25 cellular contexts compared by ENCODE assay signal in genomic region chr3:77449459-77449858, GRCh38.
"Had no signal": no experiment of that assay in that cellular context is flagged by ENCODE, and none has a peak within 500 bp of the region (broad histone marks: within the 10 kb centered on the region; RNA-seq: fewer than 3 reads in every experiment).

No MANE protein-coding gene starts in this region.

- H3K9me3 Mint-ChIP-seq: dendritic cell treated with granulocyte-macrophage colony-stimulating factor and Interleukin-4, amounts not matched to agents 40 ng/mL and 50 ng/mL, for 4 days; stimulated activated naive B cell treated with anti-CD40 and anti-IgM and Interleukin-4, amounts not matched to agents 10 μg/mL and 1 μg/mL and 100 μg/mL, for 72 hours had no signal

- H3K4me1 ChIP-seq: esophagus muscularis mucosa, left lung, lower lobe of right lung, stomach, tibial artery, upper lobe of right lung had no signal

- DNase-seq: activated CD4-positive, alpha-beta T cell treated with anti-CD3 and anti-CD28 coated beads for 4 hours; activated CD4-positive, alpha-beta T cell treated with anti-CD3 and anti-CD28 coated beads, Interleukin-2, amount 50 U/mL, for 4 hours; activated CD8-positive, alpha-beta memory T cell treated with anti-CD3 and anti-CD28 coated beads for 24 hours; activated effector memory CD4-positive, alpha-beta T cell treated with Interleukin-2 at 50 U/mL for 16 hours; activated naive CD4-positive, alpha-beta T cell treated with Interleukin-2 at 50 U/mL for 16 hours; anterior cingulate cortex; brain microvascular endothelial cell; central memory CD4-positive, alpha-beta T cell; left lung; lower lobe of right lung; mesendoderm; natural killer cell; retina; stimulated activated CD4-positive, alpha-beta T cell treated with anti-CD3 and anti-CD28 coated beads, Interleukin-1b, Interleukin-23, amount 100 ng/mL, for 48 hours; stimulated activated CD4-positive, alpha-beta T cell treated with anti-CD3 and anti-CD28 coated beads, Interleukin-4, amount 100 ng/mL, for 4 hours; stimulated activated CD8-positive, alpha-beta memory T cell treated with anti-CD3 and anti-CD28 coated beads, Interleukin-4, amount 100 ng/mL, for 48 hours; stimulated activated naive B cell treated with anti-CD40 and anti-IgM and Interleukin-4, amounts not matched to agents 10 μg/mL and 1 μg/mL and 100 μg/mL, for 72 hours; stomach; tibial artery; upper lobe of right lung had no signal

- H3K36me3 ChIP-seq: brain microvascular endothelial cell, esophagus muscularis mucosa, left lung, lower lobe of right lung, stomach, tibial artery, upper lobe of right lung had no signal

- H3K9me3 ChIP-seq: left lung, lower lobe of right lung, stomach, tibial artery, upper lobe of right lung had no signal

- H3K27ac ChIP-seq: brain microvascular endothelial cell, esophagus muscularis mucosa, left lung, lower lobe of right lung, stomach, tibial artery, upper lobe of right lung, VCaP had no signal

- H3K4me3 Mint-ChIP-seq: activated naive CD8-positive, alpha-beta T cell; dendritic cell treated with granulocyte-macrophage colony-stimulating factor and Interleukin-4, amounts not matched to agents 40 ng/mL and 50 ng/mL, for 4 days; natural killer cell; stimulated activated naive B cell treated with anti-CD40 and anti-IgM and Interleukin-4, amounts not matched to agents 10 μg/mL and 1 μg/mL and 100 μg/mL, for 72 hours had no signal

- H3K27me3 ChIP-seq: brain microvascular endothelial cell, esophagus muscularis mucosa, left lung, stomach, tibial artery, upper lobe of right lung had no signal

- H3K4me2 ChIP-seq: smooth muscle cell had no signal

- H3K4me1 Mint-ChIP-seq: natural killer cell; stimulated activated naive B cell treated with anti-CD40 and anti-IgM and Interleukin-4, amounts not matched to agents 10 μg/mL and 1 μg/mL and 100 μg/mL, for 72 hours had no signal

- H3K36me3 Mint-ChIP-seq: activated naive CD8-positive, alpha-beta T cell; stimulated activated naive B cell treated with anti-CD40 and anti-IgM and Interleukin-4, amounts not matched to agents 10 μg/mL and 1 μg/mL and 100 μg/mL, for 72 hours had no signal

- H3K27me3 Mint-ChIP-seq: activated naive CD8-positive, alpha-beta T cell; dendritic cell treated with granulocyte-macrophage colony-stimulating factor and Interleukin-4, amounts not matched to agents 40 ng/mL and 50 ng/mL, for 4 days; stimulated activated naive B cell treated with anti-CD40 and anti-IgM and Interleukin-4, amounts not matched to agents 10 μg/mL and 1 μg/mL and 100 μg/mL, for 72 hours had no signal

- H3K4me3 ChIP-seq: esophagus muscularis mucosa, left lung, lower lobe of right lung, smooth muscle cell, stomach, tibial artery, upper lobe of right lung had no signal

- ATAC-seq: left lung; lower lobe of right lung; natural killer cell; stimulated activated naive B cell treated with anti-CD40 and anti-IgM and Interleukin-4, amounts not matched to agents 10 μg/mL and 1 μg/mL and 100 μg/mL, for 72 hours; upper lobe of right lung had no signal

- H3K27ac Mint-ChIP-seq: activated naive CD8-positive, alpha-beta T cell; dendritic cell treated with granulocyte-macrophage colony-stimulating factor and Interleukin-4, amounts not matched to agents 40 ng/mL and 50 ng/mL, for 4 days; natural killer cell; stimulated activated naive B cell treated with anti-CD40 and anti-IgM and Interleukin-4, amounts not matched to agents 10 μg/mL and 1 μg/mL and 100 μg/mL, for 72 hours had no signal
